11 cellular contexts compared by ENCODE assay signal in the genomic region with DNA sequence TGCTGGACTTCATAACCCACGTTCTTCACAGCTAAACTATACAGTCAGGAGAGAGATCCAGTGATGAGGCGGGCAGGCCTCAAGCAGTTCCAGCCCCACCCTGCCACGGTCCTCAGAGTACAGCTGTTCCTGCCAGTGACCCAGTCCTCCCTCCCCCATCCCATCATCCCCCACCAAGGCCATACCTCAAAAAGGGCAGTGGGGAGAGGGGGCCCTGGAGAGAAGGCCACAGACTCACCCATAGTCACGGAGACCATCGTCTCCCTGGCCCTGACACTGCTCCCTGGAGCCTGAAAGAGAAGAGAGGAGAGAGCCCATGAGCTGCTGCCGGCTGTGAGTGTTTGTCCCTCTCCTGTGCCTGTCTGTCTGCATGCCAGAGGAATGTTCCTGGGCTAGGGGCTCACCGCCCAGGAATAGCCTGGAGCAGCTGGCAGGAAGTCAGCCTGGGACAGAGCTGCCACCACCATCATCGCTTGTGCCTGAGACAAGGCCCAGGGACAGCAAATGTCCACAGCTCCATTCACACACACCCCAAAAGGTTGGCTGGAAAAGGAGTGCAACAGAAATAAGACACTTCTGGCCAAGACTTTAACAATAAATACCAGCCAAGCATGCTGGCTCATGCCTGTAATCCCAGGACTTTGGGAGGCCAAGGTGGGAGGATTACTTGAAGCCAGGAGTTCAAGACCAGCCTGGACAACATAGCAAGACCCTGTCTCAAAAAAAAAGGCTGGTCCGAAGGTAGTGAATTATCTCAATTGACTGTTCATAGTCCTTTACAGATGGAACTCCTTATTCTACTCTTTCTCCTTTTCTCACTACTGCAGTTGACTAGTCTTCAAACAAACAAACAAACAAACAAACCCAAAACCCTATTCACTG. TPM values are rescaled to one million over a fixed set of nuclear protein-coding genes. Genes with fewer than 3 reads are reported as not detected.
A peak's percentile ranks its signal among the peaks of the same experiment; 100 is the strongest.
DNase-seq lines count a peak whose midpoint lies in the region; ATAC-seq and TF ChIP-seq lines count a peak whose summit lies in the region.
"Had no signal": no experiment of that assay in that cellular context is flagged by ENCODE, and none has a peak within 500 bp of the region (broad histone marks: within the 10 kb centered on the region; RNA-seq: fewer than 3 reads in every experiment).

No MANE protein-coding gene starts in this region.

- peak overlapping the region; percentile 82 to 84 for H3K27ac ChIP-seq in ascending aorta
- H3K27ac ChIP-seq in heart left ventricle = peak overlapping the region; percentile 52 to 94 (median 86)
- no peak overlapping the region for H3K27ac ChIP-seq in PC-3 (ENCODE audit: low read length)

- no peaks in the 10 kb centered on the region for H3K27me3 ChIP-seq in ascending aorta
- no peaks in the 10 kb centered on the region for H3K27me3 ChIP-seq in heart left ventricle
- no peaks in the 10 kb centered on the region for H3K27me3 ChIP-seq in PC-3 (ENCODE audit: low read length)

- no peaks in the 10 kb centered on the region for H3K9me3 ChIP-seq in ascending aorta
- no peaks in the 10 kb centered on the region for H3K9me3 ChIP-seq in heart left ventricle
- no peaks in the 10 kb centered on the region for H3K9me3 ChIP-seq in PC-3 (ENCODE audit: low read length)

- H3F3A ChIP-seq in PC-3 (ENCODE audit: low read length, unreplicated experiment) = no peaks in the 10 kb centered on the region

- H2AFZ ChIP-seq in PC-3 (ENCODE audit: low read length) = no peak overlapping the region

- H3K4me1 ChIP-seq in ascending aorta (peaks cover 0 to 28% of the 10 kb centered on the region in 2 donors), heart left ventricle (peaks cover 0 to 45% (median 18%) of the 10 kb centered on the region in 12 donors), PC-3 (ENCODE audit: insufficient read depth, low read length) (no peaks in the 10 kb centered on the region)

- H3K9me2 ChIP-seq in PC-3 (replicated peaks; ENCODE audit: low read length) = no peaks in the 10 kb centered on the region

- BruUV-seq in PC-3 (replicated peaks; lab: Mats Ljungman, UMichigan) = no TSS peak

- intact Hi-C loops in ascending aorta (cut with DNase I) (no loop called here), heart left ventricle (cut with DNase I) (loop anchor here in 1 of 10 donors (10.0 kb wide), 1 partner anchor 83 kb away; a partner anchor contains a TSS), PC-3 (cut with micrococcal nuclease) (no loop called here)

- H3K36me3 ChIP-seq in ascending aorta (peaks cover 0 to 6% of the 10 kb centered on the region in 2 donors), heart left ventricle (peaks cover 0 to 20% (median 14%) of the 10 kb centered on the region in 9 donors), PC-3 (ENCODE audit: low read depth, low read length) (no peaks in the 10 kb centered on the region)

- peaks cover 4% of the 10 kb centered on the region for H3K79me2 ChIP-seq in PC-3 (ENCODE audit: low read length)

- POLR2A ChIA-PET in PC-3 (lab: Charles Lee; ENCODE audit: unreplicated experiment) = no interaction called here

- no peak for TF ChIP-seq CTCF in AG10803 (conservative IDR thresholded peaks at IDR 0.05; ENCODE audit: low read length)
- TF ChIP-seq CTCF in ascending aorta (IDR thresholded peaks at IDR 0.05) = no peak
- TF ChIP-seq CTCF in heart left ventricle (IDR thresholded peaks at IDR 0.05) = no peak
- no peak for TF ChIP-seq CTCF in PC-3 (conservative IDR thresholded peaks at IDR 0.05; ENCODE audit: low read depth, low read length)

- CTCF ChIA-PET in PC-3 (lab: Charles Lee) = no interaction called here

- no peak overlapping the region for H3K4me2 ChIP-seq in PC-3 (ENCODE audit: low read length)

- H4K20me1 ChIP-seq in PC-3 (ENCODE audit: low read length) = no peaks in the 10 kb centered on the region

- peak; percentile 94 to 98 (median 96) for ATAC-seq in heart left ventricle
- ATAC-seq in PC-3 = no peak
- ATAC-seq in GM18519 (IDR thresholded peaks at IDR 0.05; ENCODE audit: low FRiP score, unreplicated experiment) = no peak
- ATAC-seq: activated T-helper 17 cell treated with anti-CD3 and anti-CD28 coated beads, Interleukin-2, amount 50 U/mL, for 72 hours had no signal

- H3K9ac ChIP-seq in PC-3 (ENCODE audit: low read length) = no peak overlapping the region

- WGBS in heart left ventricle, 4 donors = 42 to 63% (median 47%) methylated on average over 6 to 9 of the region's 9 CpGs

- H3K4me3 ChIP-seq in AG10803 (ENCODE audit: low read length) (no peak overlapping the region), ascending aorta (peak overlapping the region in 1 of 2 donors; percentile 51), heart left ventricle (peak overlapping the region in 9 of 12 donors; percentile 2 to 43 (median 24)), PC-3 (ENCODE audit: low read length) (no peak overlapping the region)

- peak in 1 of 2 donors; percentile 53 for TF ChIP-seq POLR2A in heart left ventricle (IDR thresholded peaks at IDR 0.05)

- DNase-seq in AG10803 (ENCODE audit: low read depth) = peak; percentile 22
- peak; percentile 40 to 84 for DNase-seq in ascending aorta (ENCODE audit: low spot score in 2 of 2)
- peak; percentile 81 to 94 (median 82) for DNase-seq in heart left ventricle
- DNase-seq in pons (ENCODE audit: low spot score) = peak; percentile 31
- no peak for DNase-seq in GM19240 (ENCODE audit: insufficient read length, low spot score)
- DNase-seq in NCI-H2171 treated with DMSO at 0.1 percent for 48 hours (lab: John Stamatoyannopoulos, UW) = no peak
- DNase-seq in PC-3 = no peak
- DNase-seq: GDM1 had no signal

RNA-seq across cellular contexts. Expression of a gene that starts 6.4 kb away (rescaled TPM):
- 10.4 TPM for total RNA-seq in ascending aorta
- 100 to 1,000 TPM in 8 of 9 donors, 10 to 100 TPM in 1; 99.1 to 230 (median 148) TPM for total RNA-seq in heart left ventricle
- polyA plus RNA-seq in heart left ventricle = 100 to 1,000 TPM; 226 to 314 TPM
- total RNA-seq in PC-3 (2014; rRNA removed) = 13.9 and 18.2 TPM in 2 replicates

RNA-seq across cellular contexts. Expression of a gene that starts 6.7 kb away (rescaled TPM):
- total RNA-seq in ascending aorta = 345 TPM
- 100 to 1,000 TPM; 138 to 375 (median 183) TPM for total RNA-seq in heart left ventricle
- 100 to 1,000 TPM; 109 to 146 TPM for polyA plus RNA-seq in heart left ventricle
- 95.4 and 96.1 TPM in 2 replicates for total RNA-seq in PC-3 (2014; rRNA removed)

RNA-seq across cellular contexts. Expression of a gene that starts 48.1 kb away (rescaled TPM):
- total RNA-seq in ascending aorta (not detected), heart left ventricle (under 1 TPM in 3 of 9 donors, not detected in 6; 0.07 to 0.14 (median 0.12) TPM), PC-3 (2014; rRNA removed) (0.46 TPM in 1 of 2 replicates, not detected in the other)
- under 1 TPM; 0.08 to 0.12 TPM for polyA plus RNA-seq in heart left ventricle
- total RNA-seq: activated T-helper 17 cell treated with anti-CD3 and anti-CD28 coated beads, Interleukin-2, amount 50 U/mL, for 72 hours had no signal
- polyA plus RNA-seq: neural cell had no signal

RNA-seq across cellular contexts. Expression of a gene that starts 56.7 kb away (rescaled TPM):
- 137 TPM for total RNA-seq in ascending aorta
- 100 to 1,000 TPM in 7 of 9 donors, 10 to 100 TPM in 2; 81.8 to 132 (median 113) TPM for total RNA-seq in heart left ventricle
- polyA plus RNA-seq in heart left ventricle = 10 to 100 TPM; 71.0 to 91.0 TPM
- 80.6 and 84.9 TPM in 2 replicates for total RNA-seq in PC-3 (2014; rRNA removed)

Comparison
In these comparisons a context has a peak if more than half of its experiments do, and no peak if none do; other contexts are left out.
1. DNase-seq: peak in AG10803 (single experiment), ascending aorta (2 of 2), heart left ventricle (5 of 5) and pons (single experiment); none in GM19240 (single experiment), NCI-H2171 treated with DMSO at 0.1 percent for 48 hours (single experiment) and PC-3 (single experiment).
2. H3K4me3 ChIP-seq: peak in heart left ventricle (9 of 12); none in AG10803 (single experiment) and PC-3 (single experiment).
3. ATAC-seq: peak in heart left ventricle (4 of 4); none in PC-3 (single experiment) and GM18519 (single experiment).